In genomic region chr2:20589975-20590703, GRCh38 we compare ENCODE assay signal across 12 cellular contexts.
A peak's percentile ranks its signal among the peaks of the same experiment; 100 is the strongest.
DNase-seq lines count a peak whose midpoint lies in the region; ATAC-seq and TF ChIP-seq lines count a peak whose summit lies in the region.
"Had no signal": no experiment of that assay in that cellular context is flagged by ENCODE, and none has a peak within 500 bp of the region (broad histone marks: within the 10 kb centered on the region; RNA-seq: fewer than 3 reads in every experiment).

No MANE protein-coding gene starts in this region.

- TF ChIP-seq CTCF in RWPE2 (IDR thresholded peaks at IDR 0.05; ENCODE audit: poor library complexity, severe bottlenecking) (no peak), WERI-Rb-1 (IDR thresholded peaks at IDR 0.05; ENCODE audit: low read depth, low read length) (no peak)

- H3K36me3 ChIP-seq in RWPE2 (ENCODE audit: low read depth) (no peaks in the 10 kb centered on the region), skeletal muscle satellite cell (ENCODE audit: insufficient read depth, low read length) (no peaks in the 10 kb centered on the region), WERI-Rb-1 (no peaks in the 10 kb centered on the region)

- peak overlapping the region; percentile 33 for H3K4me2 ChIP-seq in skeletal muscle satellite cell (ENCODE audit: low read length)

- H3K4me1 ChIP-seq in RWPE2 (ENCODE audit: insufficient read depth, poor library complexity, severe bottlenecking) (peaks cover 23% of the 10 kb centered on the region), skeletal muscle satellite cell (ENCODE audit: control insufficient read depth, insufficient read depth, low read length) (peaks cover 62% of the 10 kb centered on the region)

- no peak overlapping the region for H3K4me3 ChIP-seq in RWPE2 (ENCODE audit: severe bottlenecking)
- H3K4me3 ChIP-seq in skeletal muscle satellite cell (ENCODE audit: low read length) = no peak overlapping the region
- no peak overlapping the region for H3K4me3 ChIP-seq in WERI-Rb-1 (ENCODE audit: low read depth, low read length)

- H3K27ac ChIP-seq in RWPE2 (ENCODE audit: poor library complexity, severe bottlenecking) (peak overlapping the region; percentile 88), WERI-Rb-1 (no peak overlapping the region)

- H3K27me3 ChIP-seq in RWPE2 (ENCODE audit: insufficient read depth, poor library complexity, severe bottlenecking) (no peaks in the 10 kb centered on the region), skeletal muscle satellite cell (ENCODE audit: control insufficient read depth, insufficient read depth, low read length) (no peaks in the 10 kb centered on the region), WERI-Rb-1 (ENCODE audit: insufficient read depth, low read depth, severe bottlenecking) (no peaks in the 10 kb centered on the region)

- peak; percentile 51 for DNase-seq in GM03348 (ENCODE audit: low spot score)
- DNase-seq in RWPE2 (ENCODE audit: low spot score) = peak; percentile 42
- DNase-seq in islet precursor cell = peak; percentile 79
- no peak for DNase-seq in NCI-H187 (lab: John Stamatoyannopoulos, UW)
- no peak for DNase-seq in WERI-Rb-1
- DNase-seq in NCI-H2196 treated with DMSO at 0.1 percent for 48 hours (lab: John Stamatoyannopoulos, UW; ENCODE audit: unreplicated experiment) = no peak
- DNase-seq in activated naive CD4-positive, alpha-beta T cell (lab: John Stamatoyannopoulos, UW) = no peak
- DNase-seq: activated CD4-positive, alpha-beta T cell treated with anti-CD3 and anti-CD28 coated beads, Interleukin-2, amount 50 U/mL, for 1 hour; kidney glomerular epithelial cell; nephron progenitor cell; T-helper 2 cell had no signal

- ATAC-seq in RWPE2 (ENCODE audit: low read depth) = no peak

- H3K9me3 ChIP-seq in RWPE2 (ENCODE audit: severe bottlenecking) (no peaks in the 10 kb centered on the region), skeletal muscle satellite cell (replicated peaks; ENCODE audit: low read length) (no peaks in the 10 kb centered on the region), WERI-Rb-1 (ENCODE audit: severe bottlenecking) (no peaks in the 10 kb centered on the region)

- peak overlapping the region; percentile 36 for H3K9ac ChIP-seq in skeletal muscle satellite cell (ENCODE audit: low read depth, low read length)

Comparison
In these comparisons a context has a peak if more than half of its experiments do, and no peak if none do; other contexts are left out.
1. DNase-seq: peak in GM03348 (single experiment), RWPE2 (single experiment) and islet precursor cell (single experiment); none in NCI-H187 (0 of 2), WERI-Rb-1 (single experiment), NCI-H2196 treated with DMSO at 0.1 percent for 48 hours (single experiment) and activated naive CD4-positive, alpha-beta T cell (0 of 4).